Comparison of ENCODE assay signal across 20 cellular contexts in genomic region chr2:59073257-59073656, GRCh38.
A peak's percentile ranks its signal among the peaks of the same experiment; 100 is the strongest.
DNase-seq lines count a peak whose midpoint lies in the region; ATAC-seq, FAIRE-seq and TF ChIP-seq lines count a peak whose summit lies in the region.
"Had no signal": no experiment of that assay in that cellular context is flagged by ENCODE, and none has a peak within 500 bp of the region (broad histone marks: within the 10 kb centered on the region; RNA-seq: fewer than 3 reads in every experiment).

No MANE protein-coding gene starts in this region.

- H3K27me3 ChIP-seq in HepG2 (ENCODE audit: control insufficient read depth in 1 of 2, insufficient read depth in 2 of 2, low read length in 2 of 2) (peaks cover 0 to 6% of the 10 kb centered on the region in 2 experiments; a peak in 1 of 5 replicates), right lobe of liver (no peaks in the 10 kb centered on the region), endocrine pancreas (ENCODE audit: control insufficient read depth, insufficient read depth, low read length) (no peaks in the 10 kb centered on the region)
- H3K27me3 ChIP-seq: BE2C had no signal

- no peaks in the 10 kb centered on the region for H3K79me2 ChIP-seq in HepG2 (ENCODE audit: insufficient read depth, low read length)

- no peak overlapping the region for H3K4me3 ChIP-seq in HepG2 (replicated peaks in 1 of 3; ENCODE audit: insufficient read depth in 1 of 3, low read depth in 2 of 3, low read length in 3 of 3)
- no peak overlapping the region for H3K4me3 ChIP-seq in right lobe of liver
- peak overlapping the region; percentile 5 for H3K4me3 ChIP-seq in endocrine pancreas (ENCODE audit: control insufficient read depth, insufficient read depth, low read length)
- H3K4me3 ChIP-seq: GM23338 had no signal

- TF ChIP-seq POLR2A in HepG2 (IDR thresholded peaks at IDR 0.05; ENCODE audit: insufficient read depth in 1 of 2, low read depth in 2 of 2, low read length in 2 of 2) (no peak), right lobe of liver (IDR thresholded peaks at IDR 0.05) (no peak)

- ATAC-seq in HepG2 (peak; percentile 76), right lobe of liver (no peak)
- ATAC-seq: GM23338 had no signal

- CTCF ChIA-PET in HepG2 (lab: Yijun Ruan, JAX; ENCODE audit: low intra/inter-chr PET ratio, low total read pairs), result no interaction called here
- CTCF ChIA-PET in activated naive CD4-positive, alpha-beta T cell treated with anti-CD3 and anti-CD28 coated beads, Interleukin-2, amount 10 ng/mL, durations not matched to agents 7 days and 5 days (lab: Charles Lee), result no interaction called here

- no peak overlapping the region for H3K27ac ChIP-seq in HepG2 (ENCODE audit: extremely low read length, insufficient read depth, low read length)
- no peak overlapping the region for H3K27ac ChIP-seq in right lobe of liver

- TF ChIP-seq EP300 in HepG2 (IDR thresholded peaks at IDR 0.05; ENCODE audit: low read depth in 2 of 2, low read length in 2 of 2) (0 out of 4 replicates have a peak, but pooled peaks of 1 of the 2 experiments have one; percentile 17), HepG2 (CRISPR knock-in tag; IDR thresholded peaks at IDR 0.05; ENCODE audit: borderline replicate concordance) (no peak)

- intact Hi-C loops in HepG2 (cut with micrococcal nuclease; ENCODE audit: unreplicated experiment), result no loop called here
- intact Hi-C loops in right lobe of liver (cut with DNase I), result no loop called here

- no peaks in the 10 kb centered on the region for H3K36me3 Mint-ChIP-seq in activated naive CD4-positive, alpha-beta T cell treated with anti-CD3 and anti-CD28 coated beads, Interleukin-2, amount 10 ng/mL, durations not matched to agents 7 days and 5 days
- H3K36me3 Mint-ChIP-seq: CD4-positive, CD25-positive, alpha-beta regulatory T cell; CD8-positive, alpha-beta memory T cell had no signal

- DNase-seq in HepG2 (ENCODE audit: low spot score) (peak; percentile 34), right lobe of liver (no peak), NCI-H526 treated with DMSO at 0.1 percent for 48 hours (lab: John Stamatoyannopoulos, UW) (peak; percentile 64), D721Med (ENCODE audit: insufficient read length, low spot score) (no peak)
- DNase-seq in activated naive CD4-positive, alpha-beta T cell treated with anti-CD3 and anti-CD28 coated beads, Interleukin-2, amount 10 ng/mL, durations not matched to agents 7 days and 5 days, result no peak
- DNase-seq in NK-92 treated with Interleukin-12 subunit alpha and Interleukin-12 subunit beta, amount 100 ng/mL, for 24 hours (lab: John Stamatoyannopoulos, UW), result no peak
- DNase-seq: ACHN; BE2C; C1 segment of cervical spinal cord; CD4-positive, CD25-positive, alpha-beta regulatory T cell; CD8-positive, alpha-beta memory T cell; COR-L47; DMS79 treated with DMSO at 0.1 percent for 48 hours; GF-D8; HCEC 1CT; IMR-90 had no signal

- H2AFZ ChIP-seq in HepG2 (ENCODE audit: low read length), result no peak overlapping the region
- H2AFZ ChIP-seq: GM23338 had no signal

- H4K20me1 ChIP-seq in HepG2 (ENCODE audit: insufficient read depth, low read length), result no peaks in the 10 kb centered on the region

- no peaks in the 10 kb centered on the region for H3K27me3 Mint-ChIP-seq in activated naive CD4-positive, alpha-beta T cell treated with anti-CD3 and anti-CD28 coated beads, Interleukin-2, amount 10 ng/mL, durations not matched to agents 7 days and 5 days
- H3K27me3 Mint-ChIP-seq: CD4-positive, CD25-positive, alpha-beta regulatory T cell; CD8-positive, alpha-beta memory T cell had no signal

- H3K9me3 ChIP-seq in HepG2 (ENCODE audit: low read length), result no peaks in the 10 kb centered on the region
- no peaks in the 10 kb centered on the region for H3K9me3 ChIP-seq in right lobe of liver
- no peaks in the 10 kb centered on the region for H3K9me3 ChIP-seq in endocrine pancreas (ENCODE audit: control insufficient read depth, low read length)
- H3K9me3 ChIP-seq: BE2C had no signal

- H3K4me1 ChIP-seq in HepG2 (ENCODE audit: insufficient read depth, low read length), result peaks cover 7% of the 10 kb centered on the region
- no peaks in the 10 kb centered on the region for H3K4me1 ChIP-seq in right lobe of liver
- H3K4me1 ChIP-seq in endocrine pancreas (ENCODE audit: control insufficient read depth, insufficient read depth, low read length), result peaks cover 24% of the 10 kb centered on the region
- H3K4me1 ChIP-seq: BE2C had no signal

- H3K9me3 Mint-ChIP-seq in activated naive CD4-positive, alpha-beta T cell treated with anti-CD3 and anti-CD28 coated beads, Interleukin-2, amount 10 ng/mL, durations not matched to agents 7 days and 5 days, result no peaks in the 10 kb centered on the region

- TF ChIP-seq CTCF in HepG2 (CRISPR knock-in tag; IDR thresholded peaks at IDR 0.05) (no peak), right lobe of liver (IDR thresholded peaks at IDR 0.05) (no peak), D721Med (IDR thresholded peaks at IDR 0.05; ENCODE audit: insufficient read depth, missing control alignments) (no peak)

- in situ Hi-C loops in HepG2 (cut with HindIII; ENCODE audit: extremely low pct_ligation_motif_present, low pct_unique_long_range_greater_than_20kb), result no loop called here

- WGBS in HepG2 (ENCODE audit: low lambda C conversion rate), result under 1% methylated on average over 6 of the region's 6 CpGs
- WGBS in right lobe of liver (ENCODE audit: insufficient coverage, low coverage, low lambda C conversion rate, missing lambda C conversion rate), result 47% methylated on average over 5 of the region's 6 CpGs

- H3K4me2 ChIP-seq in HepG2 (ENCODE audit: low read depth, low read length), result peak overlapping the region; percentile 9; the same call in 1 of the 2 replicates
- H3K4me2 ChIP-seq: GM23338 had no signal

- H3K27ac Mint-ChIP-seq in activated naive CD4-positive, alpha-beta T cell treated with anti-CD3 and anti-CD28 coated beads, Interleukin-2, amount 10 ng/mL, durations not matched to agents 7 days and 5 days, result no peak overlapping the region
- H3K27ac Mint-ChIP-seq: CD4-positive, CD25-positive, alpha-beta regulatory T cell; CD8-positive, alpha-beta memory T cell; GM23338 had no signal

- no peaks in the 10 kb centered on the region for H3K4me1 Mint-ChIP-seq in activated naive CD4-positive, alpha-beta T cell treated with anti-CD3 and anti-CD28 coated beads, Interleukin-2, amount 10 ng/mL, durations not matched to agents 7 days and 5 days
- H3K4me1 Mint-ChIP-seq: CD4-positive, CD25-positive, alpha-beta regulatory T cell; CD8-positive, alpha-beta memory T cell had no signal

- FAIRE-seq in HepG2 (lab: Jason Lieb, UNC) (no peak), D721Med (lab: Jason Lieb, UNC) (no peak)
- FAIRE-seq: A204.1, H54 had no signal

- BruUV-seq in HepG2 (replicated peaks; lab: Mats Ljungman, UMichigan), result no TSS peak

- H3K36me3 ChIP-seq in HepG2 (replicated peaks in 1 of 2; ENCODE audit: control insufficient read depth in 1 of 2, insufficient read depth in 2 of 2, low read length in 2 of 2) (no peaks in the 10 kb centered on the region), right lobe of liver (no peaks in the 10 kb centered on the region), endocrine pancreas (ENCODE audit: control insufficient read depth, insufficient read depth, low read length) (no peaks in the 10 kb centered on the region)
- H3K36me3 ChIP-seq: BE2C had no signal

- H3K9ac ChIP-seq in HepG2 (ENCODE audit: insufficient read depth, low read depth, low read length), result no peak overlapping the region
- no peak overlapping the region for H3K9ac ChIP-seq in endocrine pancreas (ENCODE audit: control insufficient read depth, insufficient read depth, low read length)

- TF ChIP-seq RAD21 in HepG2 (CRISPR knock-in tag; IDR thresholded peaks at IDR 0.05), result no peak

- POLR2A ChIA-PET in HepG2 (lab: Yijun Ruan, JAX), result no interaction called here

- no peak overlapping the region for H3K4me3 Mint-ChIP-seq in activated naive CD4-positive, alpha-beta T cell treated with anti-CD3 and anti-CD28 coated beads, Interleukin-2, amount 10 ng/mL, durations not matched to agents 7 days and 5 days
- H3K4me3 Mint-ChIP-seq: CD4-positive, CD25-positive, alpha-beta regulatory T cell; CD8-positive, alpha-beta memory T cell; GM23338 had no signal

TF ChIP-seq in HepG2, 621 proteins besides CTCF, POLR2A, EP300 and RAD21 (continues in another document):
- TF ChIP-seq ZBTB46 (CRISPR knock-in tag; IDR thresholded peaks at IDR 0.05; ENCODE audit: borderline replicate concordance) (no peak), ATF4 (CRISPR knock-in tag; IDR thresholded peaks at IDR 0.05) (peak in 1 of 2 experiments; percentile 31; a peak in 1 of 4 replicates), POGZ (CRISPR knock-in tag; IDR thresholded peaks at IDR 0.05) (no peak), ONECUT2 (CRISPR knock-in tag; IDR thresholded peaks at IDR 0.05) (no peak), TCF7 (IDR thresholded peaks at IDR 0.05; ENCODE audit: low read depth) (peak; percentile 26; the same call in 1 of the 2 replicates), SP140L (CRISPR knock-in tag; IDR thresholded peaks at IDR 0.05; ENCODE audit: borderline replicate concordance) (no peak), ZNF251 (CRISPR knock-in tag; IDR thresholded peaks at IDR 0.05) (no peak), SOX13 (IDR thresholded peaks at IDR 0.05) (no peak), SOX13 (CRISPR knock-in tag; conservative IDR thresholded peaks at IDR 0.05 in 1 of 2, IDR thresholded peaks at IDR 0.05 in 1 of 2) (peak in 1 of 2 experiments; percentile 75; a peak in 2 of 4 replicates), RARA (CRISPR knock-in tag; IDR thresholded peaks at IDR 0.05) (peak; percentile 43), ZFP36L1 (CRISPR knock-in tag; IDR thresholded peaks at IDR 0.05) (no peak), ZNF326 (CRISPR knock-in tag; IDR thresholded peaks at IDR 0.05; ENCODE audit: borderline replicate concordance) (no peak)

Comparison
In these comparisons a context has a peak if more than half of its experiments do, and no peak if none do; other contexts are left out.
1. DNase-seq: peak in HepG2 (single experiment) and NCI-H526 treated with DMSO at 0.1 percent for 48 hours (single experiment); none in right lobe of liver (0 of 3), D721Med (single experiment), activated naive CD4-positive, alpha-beta T cell treated with anti-CD3 and anti-CD28 coated beads, Interleukin-2, amount 10 ng/mL, durations not matched to agents 7 days and 5 days (single experiment) and NK-92 treated with Interleukin-12 subunit alpha and Interleukin-12 subunit beta, amount 100 ng/mL, for 24 hours (single experiment).